1 cellular context compared by ENCODE assay signal in the genomic region with DNA sequence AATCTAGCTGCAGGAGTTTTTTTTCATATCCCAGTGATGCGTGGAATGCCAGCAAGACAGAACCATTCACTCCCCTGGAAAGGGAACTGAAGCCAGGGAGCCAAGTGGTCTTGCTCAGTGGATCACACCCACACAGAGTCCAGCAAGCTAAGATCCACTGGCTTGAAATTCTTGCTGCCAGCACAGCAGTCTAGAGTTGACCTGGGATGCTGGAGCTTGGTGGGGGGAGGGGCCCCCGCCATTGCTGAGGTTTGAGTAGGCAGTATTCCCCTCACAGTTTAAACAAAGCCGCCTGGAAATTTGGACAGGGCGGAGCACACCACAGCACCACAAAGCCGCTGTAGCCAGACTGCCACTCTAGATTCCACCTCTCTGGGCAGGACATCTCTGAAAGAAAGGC.
TF ChIP-seq lines count a peak whose summit lies in the region.

No MANE protein-coding gene starts in this region.

TF ChIP-seq in HepG2, 621 proteins besides CTCF, POLR2A, EP300 and RAD21:
- TF ChIP-seq, protein P1, sequence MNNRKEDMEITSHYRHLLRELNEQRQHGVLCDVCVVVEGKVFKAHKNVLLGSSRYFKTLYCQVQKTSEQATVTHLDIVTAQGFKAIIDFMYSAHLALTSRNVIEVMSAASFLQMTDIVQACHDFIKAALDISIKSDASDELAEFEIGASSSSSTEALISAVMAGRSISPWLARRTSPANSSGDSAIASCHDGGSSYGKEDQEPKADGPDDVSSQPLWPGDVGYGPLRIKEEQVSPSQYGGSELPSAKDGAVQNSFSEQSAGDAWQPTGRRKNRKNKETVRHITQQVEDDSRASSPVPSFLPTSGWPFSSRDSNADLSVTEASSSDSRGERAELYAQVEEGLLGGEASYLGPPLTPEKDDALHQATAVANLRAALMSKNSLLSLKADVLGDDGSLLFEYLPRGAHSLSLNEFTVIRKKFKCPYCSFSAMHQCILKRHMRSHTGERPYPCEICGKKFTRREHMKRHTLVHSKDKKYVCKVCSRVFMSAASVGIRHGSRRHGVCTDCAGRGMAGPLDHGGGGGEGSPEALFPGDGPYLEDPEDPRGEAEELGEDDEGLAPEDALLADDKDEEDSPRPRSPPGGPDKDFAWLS (CRISPR knock-in tag; IDR thresholded peaks at IDR 0.05; ENCODE audit: borderline replicate concordance): no peak
- TF ChIP-seq PHF20 (CRISPR knock-in tag; IDR thresholded peaks at IDR 0.05): 0 out of 2 replicates have a peak, but pooled peaks have one; percentile 21
- no peak for TF ChIP-seq NFATC3 (CRISPR knock-in tag; IDR thresholded peaks at IDR 0.05)
- TF ChIP-seq, protein P2, sequence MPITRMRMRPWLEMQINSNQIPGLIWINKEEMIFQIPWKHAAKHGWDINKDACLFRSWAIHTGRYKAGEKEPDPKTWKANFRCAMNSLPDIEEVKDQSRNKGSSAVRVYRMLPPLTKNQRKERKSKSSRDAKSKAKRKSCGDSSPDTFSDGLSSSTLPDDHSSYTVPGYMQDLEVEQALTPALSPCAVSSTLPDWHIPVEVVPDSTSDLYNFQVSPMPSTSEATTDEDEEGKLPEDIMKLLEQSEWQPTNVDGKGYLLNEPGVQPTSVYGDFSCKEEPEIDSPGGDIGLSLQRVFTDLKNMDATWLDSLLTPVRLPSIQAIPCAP (CRISPR knock-in tag; IDR thresholded peaks at IDR 0.05; ENCODE audit: low read depth): 0 out of 2 replicates have a peak, but pooled peaks have one; percentile 18
- TF ChIP-seq, protein P3, sequence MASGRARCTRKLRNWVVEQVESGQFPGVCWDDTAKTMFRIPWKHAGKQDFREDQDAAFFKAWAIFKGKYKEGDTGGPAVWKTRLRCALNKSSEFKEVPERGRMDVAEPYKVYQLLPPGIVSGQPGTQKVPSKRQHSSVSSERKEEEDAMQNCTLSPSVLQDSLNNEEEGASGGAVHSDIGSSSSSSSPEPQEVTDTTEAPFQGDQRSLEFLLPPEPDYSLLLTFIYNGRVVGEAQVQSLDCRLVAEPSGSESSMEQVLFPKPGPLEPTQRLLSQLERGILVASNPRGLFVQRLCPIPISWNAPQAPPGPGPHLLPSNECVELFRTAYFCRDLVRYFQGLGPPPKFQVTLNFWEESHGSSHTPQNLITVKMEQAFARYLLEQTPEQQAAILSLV (CRISPR knock-in tag; IDR thresholded peaks at IDR 0.05; ENCODE audit: borderline replicate concordance): peak; percentile 37; the same call in 1 of the 2 replicates
